Comparison of ENCODE assay signal across 1 cellular context in the genomic region with DNA sequence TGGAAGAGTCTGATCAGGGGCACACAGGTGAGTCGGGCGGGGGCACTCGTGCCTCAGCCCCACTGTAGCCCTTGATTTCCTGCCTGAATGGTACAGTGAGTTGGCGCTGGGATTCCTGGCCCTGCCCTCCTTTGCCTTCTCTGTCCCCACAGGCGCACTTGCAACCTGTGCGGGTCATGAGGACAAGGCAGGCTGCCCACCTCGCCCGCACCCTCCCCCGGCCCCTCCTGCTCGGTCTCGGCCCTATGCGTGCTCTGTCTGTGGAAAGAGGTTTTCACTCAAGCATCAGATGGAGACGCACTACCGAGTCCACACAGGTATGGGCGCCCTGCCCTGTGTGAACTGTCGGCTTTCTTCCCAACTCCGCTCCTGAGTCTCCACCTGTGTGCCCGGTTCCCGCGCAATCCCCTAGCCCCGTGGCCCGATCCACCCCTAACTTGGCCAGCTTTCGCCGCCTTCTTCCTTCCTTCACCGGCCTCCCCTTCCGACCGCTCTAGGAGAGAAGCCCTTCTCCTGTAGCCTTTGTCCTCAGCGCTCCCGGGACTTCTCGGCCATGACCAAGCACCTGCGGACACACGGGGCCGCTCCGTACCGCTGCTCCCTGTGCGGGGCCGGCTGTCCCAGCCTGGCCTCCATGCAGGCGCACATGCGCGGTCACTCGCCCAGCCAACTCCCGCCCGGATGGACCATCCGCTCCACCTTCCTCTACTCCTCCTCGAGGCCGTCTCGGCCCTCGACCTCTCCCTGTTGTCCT.
TF ChIP-seq lines count a peak whose summit lies in the region.

No MANE protein-coding gene starts in this region.

TF ChIP-seq in HEK293, 187 proteins besides CTCF, POLR2A, EP300 and RAD21 (continued from another document):
- TF ChIP-seq, protein P1, sequence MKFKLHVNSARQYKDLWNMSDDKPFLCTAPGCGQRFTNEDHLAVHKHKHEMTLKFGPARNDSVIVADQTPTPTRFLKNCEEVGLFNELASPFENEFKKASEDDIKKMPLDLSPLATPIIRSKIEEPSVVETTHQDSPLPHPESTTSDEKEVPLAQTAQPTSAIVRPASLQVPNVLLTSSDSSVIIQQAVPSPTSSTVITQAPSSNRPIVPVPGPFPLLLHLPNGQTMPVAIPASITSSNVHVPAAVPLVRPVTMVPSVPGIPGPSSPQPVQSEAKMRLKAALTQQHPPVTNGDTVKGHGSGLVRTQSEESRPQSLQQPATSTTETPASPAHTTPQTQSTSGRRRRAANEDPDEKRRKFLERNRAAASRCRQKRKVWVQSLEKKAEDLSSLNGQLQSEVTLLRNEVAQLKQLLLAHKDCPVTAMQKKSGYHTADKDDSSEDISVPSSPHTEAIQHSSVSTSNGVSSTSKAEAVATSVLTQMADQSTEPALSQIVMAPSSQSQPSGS (tag by site-specific recombination; IDR thresholded peaks at IDR 0.05; ENCODE audit: low read depth) = no peak
- TF ChIP-seq ZBTB7A (tag by site-specific recombination; IDR thresholded peaks at IDR 0.05; ENCODE audit: low read depth) (peak; percentile 60; the same call in 1 of the 2 replicates), ZNF311 (tag by site-specific recombination; IDR thresholded peaks at IDR 0.05; ENCODE audit: borderline replicate concordance) (peak; percentile 37; the same call in 1 of the 2 replicates)
TF ChIP-seq in HEK293: peak in this region for 8.
